In the genomic region with DNA sequence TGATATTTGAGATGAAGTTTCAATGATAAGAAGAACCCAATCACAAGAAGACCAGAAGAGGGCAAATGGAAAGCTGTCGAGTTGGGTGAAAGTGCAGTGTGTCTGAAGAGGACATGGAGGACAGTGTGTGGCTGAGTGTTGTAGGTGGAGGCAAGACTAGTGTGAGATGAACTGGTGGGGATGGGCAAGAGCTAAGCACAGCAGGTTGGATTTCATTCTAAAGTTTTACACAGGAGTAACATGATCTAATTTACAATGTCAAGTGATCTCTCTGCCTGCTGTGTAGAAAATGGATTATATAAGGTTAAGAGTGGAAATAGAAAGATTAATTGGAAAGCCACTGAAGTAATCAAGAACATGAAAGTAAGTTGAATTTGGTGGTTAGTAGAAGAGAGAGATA, we compare ENCODE assay signal across 2 cellular contexts.
A peak's percentile ranks its signal among the peaks of the same experiment; 100 is the strongest.
TF ChIP-seq lines count a peak whose summit lies in the region.

No MANE protein-coding gene starts in this region.

TF ChIP-seq in HEK293T, 16 proteins besides CTCF, POLR2A, EP300 and RAD21:
- no peak for TF ChIP-seq SP1 (IDR thresholded peaks at IDR 0.05)
- peak; percentile 86 for TF ChIP-seq CTBP1 (IDR thresholded peaks at IDR 0.05; ENCODE audit: borderline replicate concordance)
- peak; percentile 73 for TF ChIP-seq PKNOX1 (IDR thresholded peaks at IDR 0.05)
- no peak for TF ChIP-seq ELF4 (IDR thresholded peaks at IDR 0.05)
- TF ChIP-seq TARDBP (IDR thresholded peaks at IDR 0.05): 0 out of 2 replicates have a peak, but pooled peaks have one; percentile 12

TF ChIP-seq in K562, 482 proteins besides CTCF, POLR2A, EP300 and RAD21:
- peak; percentile 68; the same call in 1 of the 2 replicates for TF ChIP-seq TRIM28 (IDR thresholded peaks at IDR 0.05)
- no peak for TF ChIP-seq KAT7 (CRISPR knock-in tag; IDR thresholded peaks at IDR 0.05; ENCODE audit: borderline replicate concordance)
- 0 out of 4 replicates have a peak, but pooled peaks of 1 of the 2 experiments have one; percentile 28 for TF ChIP-seq TRIM24 (IDR thresholded peaks at IDR 0.05)
- no peak for TF ChIP-seq GABPB2 (CRISPR knock-in tag; conservative IDR thresholded peaks at IDR 0.05)
- peak in 1 of 2 experiments; percentile 94; a peak in 2 of 3 replicates for TF ChIP-seq CBX3 (IDR thresholded peaks at IDR 0.05; ENCODE audit: borderline replicate concordance in 1 of 2, low read length in 2 of 2)
- TF ChIP-seq, protein P1, sequence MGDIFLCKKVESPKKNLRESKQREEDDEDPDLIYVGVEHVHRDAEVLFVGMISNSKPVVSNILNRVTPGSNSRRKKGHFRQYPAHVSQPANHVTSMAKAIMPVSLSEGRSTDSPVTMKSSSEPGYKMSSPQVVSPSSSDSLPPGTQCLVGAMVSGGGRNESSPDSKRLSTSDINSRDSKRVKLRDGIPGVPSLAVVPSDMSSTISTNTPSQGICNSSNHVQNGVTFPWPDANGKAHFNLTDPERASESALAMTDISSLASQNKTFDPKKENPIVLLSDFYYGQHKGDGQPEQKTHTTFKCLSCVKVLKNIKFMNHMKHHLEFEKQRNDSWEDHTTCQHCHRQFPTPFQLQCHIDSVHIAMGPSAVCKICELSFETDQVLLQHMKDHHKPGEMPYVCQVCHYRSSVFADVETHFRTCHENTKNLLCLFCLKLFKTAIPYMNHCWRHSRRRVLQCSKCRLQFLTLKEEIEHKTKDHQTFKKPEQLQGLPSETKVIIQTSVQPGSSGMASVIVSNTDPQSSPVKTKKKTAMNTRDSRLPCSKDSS (IDR thresholded peaks at IDR 0.05; ENCODE audit: low read depth, partially characterized antibody): peak; percentile 36
- peak; percentile 76; the same call in 1 of the 2 replicates for TF ChIP-seq EHMT2 (IDR thresholded peaks at IDR 0.05)
- no peak for TF ChIP-seq TGIF2 (CRISPR knock-in tag; IDR thresholded peaks at IDR 0.05)
- TF ChIP-seq YY1 (IDR thresholded peaks at IDR 0.05; ENCODE audit: borderline replicate concordance in 1 of 3, control insufficient read depth in 1 of 3, extremely low read depth in 1 of 3, insufficient read depth in 3 of 3, insufficient read length in 1 of 3, insufficient replicate concordance in 2 of 3, low read depth in 1 of 3, low read length in 2 of 3): peak in 1 of 3 experiments; percentile 46
- TF ChIP-seq, protein P2, sequence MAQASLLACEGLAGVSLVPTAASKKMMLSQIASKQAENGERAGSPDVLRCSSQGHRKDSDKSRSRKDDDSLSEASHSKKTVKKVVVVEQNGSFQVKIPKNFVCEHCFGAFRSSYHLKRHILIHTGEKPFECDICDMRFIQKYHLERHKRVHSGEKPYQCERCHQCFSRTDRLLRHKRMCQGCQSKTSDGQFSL (CRISPR knock-in tag; IDR thresholded peaks at IDR 0.05): no peak
- TF ChIP-seq, protein P2 (tag; IDR thresholded peaks at IDR 0.05): no peak
